24 cellular contexts compared by ENCODE assay signal in genomic region chr11:45216031-45216430, GRCh38.
"Had no signal": no experiment of that assay in that cellular context is flagged by ENCODE, and none has a peak within 500 bp of the region (broad histone marks: within the 10 kb centered on the region; RNA-seq: fewer than 3 reads in every experiment).

No MANE protein-coding gene starts in this region.

- H3K4me1 ChIP-seq: neural progenitor cell, right lobe of liver had no signal

- H3K4me3 ChIP-seq: coronary artery, esophagus squamous epithelium, lower lobe of right lung, neural progenitor cell, right lobe of liver, tibial nerve, upper lobe of left lung had no signal

- H3K9ac ChIP-seq: neural progenitor cell had no signal

- H3K36me3 ChIP-seq: neural progenitor cell, right lobe of liver had no signal

- DNase-seq: dermis blood vessel endothelial cell; effector memory CD8-positive, alpha-beta T cell; erythroblast; esophagus squamous epithelium; foreskin melanocyte; hypothalamus; immature natural killer cell; islet precursor cell; kidney glomerular epithelial cell; left colon; left ventricle myocardium superior; lower lobe of right lung; natural killer cell; posterior cingulate gyrus; retina; right lobe of liver; stimulated activated CD4-positive, alpha-beta T cell treated with anti-CD3 and anti-CD28 coated beads, Interleukin-15, amount 100 ng/mL, for 24 hours; stimulated activated CD4-positive, alpha-beta T cell treated with anti-CD3 and anti-CD28 coated beads, Interleukin-2, amount 100 ng/mL, for 48 hours; stimulated activated naive CD4-positive, alpha-beta T cell; stimulated activated naive CD8-positive, alpha-beta T cell treated with anti-CD3 and anti-CD28 coated beads, Interleukin-15, amount 100 ng/mL, for 72 hours; upper lobe of left lung had no signal

- H3K9me3 ChIP-seq: esophagus squamous epithelium, lower lobe of right lung, right lobe of liver, tibial nerve, upper lobe of left lung had no signal

- H3K27ac ChIP-seq: coronary artery, esophagus squamous epithelium, lower lobe of right lung, neural progenitor cell, right lobe of liver, tibial nerve had no signal

- H3K27me3 ChIP-seq: esophagus squamous epithelium, neural progenitor cell, right lobe of liver, tibial nerve, upper lobe of left lung had no signal
